9 cellular contexts compared by ENCODE assay signal in the genomic region with DNA sequence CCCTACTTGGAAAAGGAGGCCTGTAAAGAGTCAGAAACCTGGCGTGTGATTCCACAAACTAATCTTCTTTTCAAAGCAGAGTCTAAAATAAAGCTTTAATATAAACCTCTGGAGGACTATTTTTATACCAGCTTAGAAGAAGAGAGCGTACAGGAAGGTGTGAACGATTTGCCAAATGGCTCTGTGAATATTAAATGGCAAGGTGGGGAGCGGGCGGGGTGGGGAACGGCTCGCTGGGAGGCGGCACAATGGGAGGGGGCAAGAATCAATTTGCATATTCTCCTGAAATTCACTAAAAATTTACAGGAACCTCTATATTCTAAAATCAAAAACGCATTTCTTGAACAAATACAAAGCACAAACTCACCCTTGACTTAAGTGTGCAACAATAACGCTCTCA. TPM values are rescaled to one million over a fixed set of nuclear protein-coding genes. Genes with fewer than 3 reads are reported as not detected.
A peak's percentile ranks its signal among the peaks of the same experiment; 100 is the strongest.
DNase-seq lines count a peak whose midpoint lies in the region; ATAC-seq and TF ChIP-seq lines count a peak whose summit lies in the region.
"Had no signal": no experiment of that assay in that cellular context is flagged by ENCODE, and none has a peak within 500 bp of the region (broad histone marks: within the 10 kb centered on the region; RNA-seq: fewer than 3 reads in every experiment).

No MANE protein-coding gene starts in this region.

- H3K4me3 ChIP-seq in HL-60 (replicated peaks; ENCODE audit: insufficient read depth, low read length) (peak overlapping the region; percentile 97), iPS-20b (ENCODE audit: low read length) (peak overlapping the region; percentile 96), stomach (peak overlapping the region; percentile 74 to 96 (median 81))

- H3K4me1 Mint-ChIP-seq in activated T-helper 17 cell treated with anti-CD3 and anti-CD28 coated beads, Interleukin-2, amount 50 U/mL, for 72 hours, result peaks cover 21% of the 10 kb centered on the region

- intact Hi-C loops in stomach (cut with DNase I; ENCODE audit: low total_unique reads), result no loop called here

- H3K4me3 Mint-ChIP-seq in activated T-helper 17 cell treated with anti-CD3 and anti-CD28 coated beads, Interleukin-2, amount 50 U/mL, for 72 hours, result peak overlapping the region; percentile 97

- TF ChIP-seq POLR2A in stomach (IDR thresholded peaks at IDR 0.05), result no peak

- DNase-seq in HL-60 (ENCODE audit: low read depth in 1 of 2, low spot score in 1 of 2), result no peak
- DNase-seq in stomach, result no peak
- no peak for DNase-seq in MV-4-11 (lab: John Stamatoyannopoulos, UW)
- DNase-seq in DMS153 treated with DMSO at 0.1 percent for 48 hours (lab: John Stamatoyannopoulos, UW; ENCODE audit: unreplicated experiment), result no peak
- DNase-seq in hepatic stellate cell (ENCODE audit: low spot score), result no peak
- no peak for DNase-seq in COLO668 (lab: John Stamatoyannopoulos, UW; ENCODE audit: unreplicated experiment)
- DNase-seq: activated CD4-positive, alpha-beta T cell treated with anti-CD3 and anti-CD28 coated beads for 4 hours had no signal

- H3K27me3 Mint-ChIP-seq in activated T-helper 17 cell treated with anti-CD3 and anti-CD28 coated beads, Interleukin-2, amount 50 U/mL, for 72 hours, result peaks cover 6% of the 10 kb centered on the region

- H3K27ac Mint-ChIP-seq in activated T-helper 17 cell treated with anti-CD3 and anti-CD28 coated beads, Interleukin-2, amount 50 U/mL, for 72 hours, result no peak overlapping the region

- peak overlapping the region; percentile 82; the same call in 1 of the 2 replicates for H3K9ac ChIP-seq in iPS-20b (ENCODE audit: low read depth, low read length)

- H3K9me3 ChIP-seq in iPS-20b (ENCODE audit: insufficient read depth, low read depth, low read length), result peaks cover 29% of the 10 kb centered on the region; the same call in 1 of the 2 replicates
- H3K9me3 ChIP-seq in stomach, result peaks cover 0 to 30% (median 18%) of the 10 kb centered on the region in 4 donors

- H3K27me3 ChIP-seq in HL-60 (ENCODE audit: insufficient read depth, poor library complexity, severe bottlenecking) (no peaks in the 10 kb centered on the region), iPS-20b (ENCODE audit: insufficient read depth, low read length) (no peaks in the 10 kb centered on the region), stomach (no peaks in the 10 kb centered on the region)

- no peak for ATAC-seq in activated T-helper 17 cell treated with anti-CD3 and anti-CD28 coated beads, Interleukin-2, amount 50 U/mL, for 72 hours (replicated peaks)

- H3K9me3 Mint-ChIP-seq in activated T-helper 17 cell treated with anti-CD3 and anti-CD28 coated beads, Interleukin-2, amount 50 U/mL, for 72 hours, result peaks cover 9% of the 10 kb centered on the region

- peaks cover 6% of the 10 kb centered on the region for H3K36me3 Mint-ChIP-seq in activated T-helper 17 cell treated with anti-CD3 and anti-CD28 coated beads, Interleukin-2, amount 50 U/mL, for 72 hours (ENCODE audit: low read depth)

- no peaks in the 10 kb centered on the region for H3K4me1 ChIP-seq in iPS-20b (ENCODE audit: insufficient read depth, low read length)
- H3K4me1 ChIP-seq in stomach, result peaks cover 7 to 26% (median 14%) of the 10 kb centered on the region in 4 donors

- TF ChIP-seq EP300 in stomach (IDR thresholded peaks at IDR 0.05), result no peak

- 40 to 49% (median 42%) methylated on average over 10 of the region's 10 CpGs for WGBS in stomach, 5 donors

- H3K27ac ChIP-seq in HL-60 (replicated peaks) (peak overlapping the region; percentile 72), iPS-20b (ENCODE audit: low read length) (no peak overlapping the region), stomach (peak overlapping the region in 2 of 5 donors; percentile 74 to 79)

- H3K36me3 ChIP-seq in iPS-20b (ENCODE audit: insufficient read depth, low read depth, low read length) (no peaks in the 10 kb centered on the region), stomach (peaks cover 0 to 8% (median 7%) of the 10 kb centered on the region in 4 donors)

- TF ChIP-seq CTCF in HL-60 (IDR thresholded peaks at IDR 0.05; ENCODE audit: insufficient read depth, low read length), result no peak
- TF ChIP-seq CTCF in stomach (IDR thresholded peaks at IDR 0.05), result no peak

RNA-seq across cellular contexts. Expression of a gene that starts 1.0 kb away (rescaled TPM):
- total RNA-seq in activated T-helper 17 cell treated with anti-CD3 and anti-CD28 coated beads, Interleukin-2, amount 50 U/mL, for 72 hours, result 10 to 100 TPM; 12.1 to 20.9 TPM
- total RNA-seq in stomach, result 10 to 100 TPM in 3 of 5 donors, 1 to 10 TPM in 2; 6.7 to 73.9 (median 11.2) TPM
- 1 to 10 TPM; 2.7 to 4.1 (median 3.6) TPM for polyA plus RNA-seq in stomach

RNA-seq across cellular contexts. Expression of a gene that starts 35.7 kb away (rescaled TPM):
- 10 to 100 TPM; 12.6 to 25.3 TPM for total RNA-seq in activated T-helper 17 cell treated with anti-CD3 and anti-CD28 coated beads, Interleukin-2, amount 50 U/mL, for 72 hours
- total RNA-seq in stomach, result 10 to 100 TPM in 4 of 5 donors, 1 to 10 TPM in 1; 8.1 to 19.5 (median 12.6) TPM
- 10 to 100 TPM; 21.7 to 40.5 (median 22.5) TPM for polyA plus RNA-seq in stomach

RNA-seq across cellular contexts. Expression of a gene that starts 58.2 kb away (rescaled TPM):
- 10 to 100 TPM in 1 of 2 donors, 1 to 10 TPM in 1; 5.8 to 10.2 TPM for total RNA-seq in activated T-helper 17 cell treated with anti-CD3 and anti-CD28 coated beads, Interleukin-2, amount 50 U/mL, for 72 hours
- 1 to 10 TPM in 4 of 5 donors, under 1 TPM in 1; 0.29 to 9.3 (median 3.3) TPM for total RNA-seq in stomach
- polyA plus RNA-seq in stomach, result 1 to 10 TPM in 1 of 3 donors, under 1 TPM in 2; 0.68 to 1.6 (median 0.76) TPM
